ENCODE assay signal across 8 cellular contexts in the genomic region with DNA sequence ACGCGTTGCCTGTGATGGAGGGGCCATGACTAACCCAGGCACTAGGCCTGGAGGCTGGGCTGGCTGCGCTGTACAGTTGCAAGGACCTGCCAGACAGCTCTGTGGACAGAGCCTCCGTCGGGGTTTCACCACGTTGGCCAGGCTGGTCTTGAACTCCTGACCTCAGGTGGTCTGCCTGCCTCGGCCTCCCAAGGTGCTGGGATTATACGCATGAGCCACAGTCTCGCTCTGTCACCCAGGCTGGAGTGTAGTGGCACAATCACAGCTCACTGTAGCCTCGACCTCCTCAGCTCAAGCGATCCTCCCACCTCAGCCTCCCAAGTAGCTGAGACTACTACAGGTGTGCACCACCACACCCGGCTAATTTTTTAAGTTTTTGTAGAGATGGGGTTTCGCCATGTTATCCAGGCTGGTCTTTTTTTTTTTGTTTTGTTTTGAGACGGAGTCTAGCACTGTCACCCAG. TPM values are rescaled to one million over a fixed set of nuclear protein-coding genes. Genes with fewer than 3 reads are reported as not detected.
DNase-seq lines count a peak whose midpoint lies in the region; ATAC-seq, FAIRE-seq and TF ChIP-seq lines count a peak whose summit lies in the region.
"Not testable (repeated sequence)": the region's sequence is repeated elsewhere in the genome, so short reads cannot be mapped to it uniquely, and the experiment has no call there.

No MANE protein-coding gene starts in this region.

- H2BK15ac ChIP-seq in IMR-90 (ENCODE audit: low read depth, low read length) = not testable (repeated sequence)
- peak overlapping the region; percentile 96 for H2BK15ac ChIP-seq in neuronal stem cell (ENCODE audit: low read length)

- not testable (repeated sequence) for H4K20me1 ChIP-seq in BLaER1 treated with 17β-estradiol and CSF1 and Interleukin-3, amounts not matched to agents 10 nM and 100 nM; IMR-90 (ENCODE audit: insufficient read depth, low read length); K562 (replicated peaks; ENCODE audit: control insufficient read depth, insufficient read depth, low read length); HepG2 (ENCODE audit: insufficient read depth, low read length)

- TF ChIP-seq POLR2A in A549 (IDR thresholded peaks at IDR 0.05; ENCODE audit: low read length); IMR-90 (IDR thresholded peaks at IDR 0.05; ENCODE audit: low read depth, low read length); K562 (conservative IDR thresholded peaks at IDR 0.05); HepG2 (IDR thresholded peaks at IDR 0.05; ENCODE audit: insufficient read depth in 1 of 2, low read depth in 2 of 2, low read length in 2 of 2): not testable (repeated sequence)

- not testable (repeated sequence) for TF ChIP-seq RAD21 in A549 (conservative IDR thresholded peaks at IDR 0.05 in 1 of 2, IDR thresholded peaks at IDR 0.05 in 1 of 2); IMR-90 (IDR thresholded peaks at IDR 0.05; ENCODE audit: low read length); K562 (CRISPR knock-in tag; conservative IDR thresholded peaks at IDR 0.05 in 1 of 2, IDR thresholded peaks at IDR 0.05 in 1 of 2); HepG2 (CRISPR knock-in tag; IDR thresholded peaks at IDR 0.05)

- not testable (repeated sequence) for FAIRE-seq in A549 (lab: Jason Lieb, UNC); K562 (lab: Jason Lieb, UNC); HepG2 (lab: Jason Lieb, UNC)

- not testable (repeated sequence) for H3K23ac ChIP-seq in IMR-90 (ENCODE audit: low read depth, low read length); neuronal stem cell (ENCODE audit: low read depth, low read length, poor library complexity)

- H2BK120ac ChIP-seq in IMR-90 (ENCODE audit: low read depth, low read length) = not testable (repeated sequence)
- H2BK120ac ChIP-seq in neuronal stem cell (ENCODE audit: low read depth, low read length) = peak overlapping the region; percentile 35

- not testable (repeated sequence) for H3K4ac ChIP-seq in IMR-90 (ENCODE audit: low read depth, low read length); neuronal stem cell (ENCODE audit: low read length)

- not testable (repeated sequence) for H3K9me3 ChIP-seq in A549; BLaER1 treated with 17β-estradiol and CSF1 and Interleukin-3, amounts not matched to agents 10 nM and 100 nM (replicated peaks in 1 of 11); IMR-90 (ENCODE audit: control insufficient read depth, insufficient read depth, low read length); SJCRH30 (replicated peaks); K562 (replicated peaks; ENCODE audit: control insufficient read depth, insufficient read depth, low read depth, low read length); HepG2 (ENCODE audit: low read length); neuronal stem cell (replicated peaks in 1 of 2; ENCODE audit: control insufficient read depth in 2 of 2, insufficient read depth in 1 of 2, low read depth in 1 of 2, low read length in 2 of 2)

- ATAC-seq in A549; IMR-90 (ENCODE audit: low read depth); K562; HepG2: not testable (repeated sequence)

- H2BK5ac ChIP-seq in IMR-90 (ENCODE audit: low read depth, low read length, poor library complexity, severe bottlenecking); neuronal stem cell (ENCODE audit: low read length): not testable (repeated sequence)

- H3K79me1 ChIP-seq in IMR-90 (ENCODE audit: low read depth in 1 of 2, low read length in 2 of 2); neuronal stem cell (ENCODE audit: low read depth, low read length): not testable (repeated sequence)

- H3K9me1 ChIP-seq in IMR-90 (ENCODE audit: insufficient read depth, low read length); K562 (ENCODE audit: control insufficient read depth, insufficient read depth, low read length): not testable (repeated sequence)

- not testable (repeated sequence) for H2BK20ac ChIP-seq in IMR-90 (ENCODE audit: low read depth, low read length)

- H2BK12ac ChIP-seq in neuronal stem cell (ENCODE audit: low read length) = peak overlapping the region; percentile 63

- in situ Hi-C loops in IMR-90 (cut with MboI; ENCODE audit: low sequenced_read_pairs); K562 (cut with MboI): not testable (repeated sequence)
- in situ Hi-C loops in HepG2 (cut with HindIII; ENCODE audit: extremely low pct_ligation_motif_present, low pct_unique_long_range_greater_than_20kb) = loop anchor here (5.0 kb wide), 1 partner anchor 51 kb away; the partner anchor contains the start of gene RCOR1

- H2AK5ac ChIP-seq in IMR-90 (ENCODE audit: low read depth, low read length) = not testable (repeated sequence)
- H2AK5ac ChIP-seq in neuronal stem cell (ENCODE audit: low read depth, low read length) = peak overlapping the region; percentile 28

- CTCF ChIA-PET in A549 (lab: Yijun Ruan, JAX) = interaction anchor here (0.6 to 2.2 kb wide), 7 partner anchors 9 to 581 kb away, joined by 3 to 8 read pairs (median 4); no protein-coding TSS in a partner anchor
- CTCF ChIA-PET in IMR-90 (lab: Yijun Ruan, JAX); K562 (lab: Yijun Ruan, JAX; ENCODE audit: low intra/inter-chr PET ratio); HepG2 (lab: Yijun Ruan, JAX; ENCODE audit: low intra/inter-chr PET ratio, low total read pairs): not testable (repeated sequence)

- not testable (repeated sequence) for H4K5ac ChIP-seq in IMR-90 (ENCODE audit: low read depth, low read length)

- not testable (repeated sequence) for H3K79me2 ChIP-seq in K562 (ENCODE audit: control insufficient read depth, insufficient read depth, low read length); HepG2 (ENCODE audit: insufficient read depth, low read length)

- H3K27ac ChIP-seq in A549; IMR-90 (ENCODE audit: insufficient read depth, low read length); SJCRH30; K562 (ENCODE audit: extremely low read depth, low read depth, low read length); neuronal stem cell (replicated peaks; ENCODE audit: low read length): not testable (repeated sequence)
- H3K27ac ChIP-seq in BLaER1 treated with 17β-estradiol and CSF1 and Interleukin-3, amounts not matched to agents 10 nM and 100 nM = peak overlapping the region in 9 of 11 experiments; percentile 69 to 95 (median 92); a peak in 16 of 22 replicates
- peak overlapping the region; percentile 93 for H3K27ac ChIP-seq in HepG2 (ENCODE audit: extremely low read length, insufficient read depth, low read length)

- H3K27me3 ChIP-seq in BLaER1 treated with 17β-estradiol and CSF1 and Interleukin-3, amounts not matched to agents 10 nM and 100 nM = peaks cover 17 to 32% (median 20%) of the 10 kb centered on the region in 11 experiments
- H3K27me3 ChIP-seq in IMR-90 (ENCODE audit: control insufficient read depth, insufficient read depth, low read length) (peaks cover 16% of the 10 kb centered on the region), neuronal stem cell (ENCODE audit: control insufficient read depth in 3 of 3, insufficient read depth in 3 of 3, low read depth in 1 of 3, low read length in 3 of 3) (peaks cover 8 to 32% (median 22%) of the 10 kb centered on the region in 3 experiments)
- H3K27me3 ChIP-seq in SJCRH30; K562 (ENCODE audit: control insufficient read depth in 2 of 2, insufficient read depth in 2 of 2, low read length in 2 of 2); HepG2 (ENCODE audit: control insufficient read depth in 1 of 2, insufficient read depth in 2 of 2, low read length in 2 of 2): not testable (repeated sequence)

- not testable (repeated sequence) for H4K8ac ChIP-seq in IMR-90 (ENCODE audit: low read depth in 2 of 2, low read length in 2 of 2)
- peak overlapping the region; percentile 43 for H4K8ac ChIP-seq in neuronal stem cell (ENCODE audit: low read depth, low read length)

- peak overlapping the region in 7 of 11 experiments; percentile 79 to 88 (median 85); a peak in 13 of 22 replicates for H3K9ac ChIP-seq in BLaER1 treated with 17β-estradiol and CSF1 and Interleukin-3, amounts not matched to agents 10 nM and 100 nM
- H3K9ac ChIP-seq in IMR-90 (ENCODE audit: low read depth, low read length); neuronal stem cell (ENCODE audit: low read depth, low read length, poor library complexity): not testable (repeated sequence)
- H3K9ac ChIP-seq in K562 (ENCODE audit: insufficient read depth in 1 of 2, low read depth in 2 of 2, low read length in 2 of 2) (peak overlapping the region in 1 of 2 experiments; percentile 4; a peak in 2 of 4 replicates), HepG2 (ENCODE audit: insufficient read depth, low read depth, low read length) (peak overlapping the region; percentile 91)

- TF ChIP-seq EP300 in A549 (IDR thresholded peaks at IDR 0.05); K562 (IDR thresholded peaks at IDR 0.05; ENCODE audit: low read length); HepG2 (IDR thresholded peaks at IDR 0.05; ENCODE audit: low read depth in 2 of 2, low read length in 2 of 2); HepG2 (CRISPR knock-in tag; IDR thresholded peaks at IDR 0.05; ENCODE audit: borderline replicate concordance): not testable (repeated sequence)

- H2AFZ ChIP-seq in IMR-90 (replicated peaks; ENCODE audit: low read length, poor library complexity) = peak overlapping the region; percentile 57
- 0 out of 2 replicates have a peak overlapping the region, but pooled peaks have one; percentile 78 for H2AFZ ChIP-seq in K562 (ENCODE audit: low read depth, low read length)
- H2AFZ ChIP-seq in HepG2 (ENCODE audit: low read length) = not testable (repeated sequence)
- peak overlapping the region; percentile 79 for H2AFZ ChIP-seq in neuronal stem cell (ENCODE audit: low read length)

- WGBS in A549 (ENCODE audit: missing lambda C conversion rate) = 92% methylated on average over 14 of the region's 14 CpGs
- 86% methylated on average over 6 of the region's 14 CpGs; no CpG with 5 or more reads in 1 of the 2 experiments for whole genome bisulfite sequencing in IMR-90 (ENCODE audit: extremely low coverage in 2 of 2, insufficient read length in 1 of 2), 2 experiments
- WGBS in K562 (ENCODE audit: insufficient coverage, low coverage, missing lambda C conversion rate) = 86% methylated on average over 7 of the region's 14 CpGs
- WGBS in HepG2 (ENCODE audit: low lambda C conversion rate) = 84% methylated on average over 6 of the region's 14 CpGs
- WGBS in neuronal stem cell (ENCODE audit: extremely low coverage in 2 of 2, insufficient read length in 2 of 2, insufficient replicate concordance in 1 of 2), 2 donors = no CpG with 5 or more reads among the region's 14 CpGs

- H3K36me3 ChIP-seq in BLaER1 treated with 17β-estradiol and CSF1 and Interleukin-3, amounts not matched to agents 10 nM and 100 nM; IMR-90 (ENCODE audit: control insufficient read depth, insufficient read depth, low read length); SJCRH30; K562 (ENCODE audit: control insufficient read depth, insufficient read depth, low read length); HepG2 (replicated peaks in 1 of 2; ENCODE audit: control insufficient read depth in 1 of 2, insufficient read depth in 2 of 2, low read length in 2 of 2); neuronal stem cell (replicated peaks in 1 of 2; ENCODE audit: control insufficient read depth in 2 of 2, insufficient read depth in 2 of 2, low read length in 2 of 2): not testable (repeated sequence)

- H3K4me2 ChIP-seq in A549; IMR-90 (ENCODE audit: low read depth, low read length); K562 (ENCODE audit: insufficient read depth, low read length); neuronal stem cell (ENCODE audit: insufficient read depth, low read length, poor library complexity, severe bottlenecking): not testable (repeated sequence)
- peak overlapping the region in 9 of 11 experiments; percentile 82 to 98 (median 93); a peak in 19 of 22 replicates for H3K4me2 ChIP-seq in BLaER1 treated with 17β-estradiol and CSF1 and Interleukin-3, amounts not matched to agents 10 nM and 100 nM
- H3K4me2 ChIP-seq in HepG2 (ENCODE audit: low read depth, low read length) = peak overlapping the region; percentile 98

- TF ChIP-seq CTCF in A549 (IDR thresholded peaks at IDR 0.05); IMR-90 (conservative IDR thresholded peaks at IDR 0.05; ENCODE audit: low read depth, low read length); K562 (IDR thresholded peaks at IDR 0.05 in 2 of 3, conservative IDR thresholded peaks at IDR 0.05 in 1 of 3; ENCODE audit: insufficient read depth in 2 of 3, low read depth in 1 of 3, low read length in 3 of 3); epithelial cell of esophagus (IDR thresholded peaks at IDR 0.05; ENCODE audit: insufficient read depth, low read depth, low read length, missing control alignments); HepG2 (CRISPR knock-in tag; IDR thresholded peaks at IDR 0.05): not testable (repeated sequence)

- POLR2A ChIA-PET in A549 (lab: Yijun Ruan, JAX); IMR-90 (lab: Charles Lee; ENCODE audit: unreplicated experiment): not testable (repeated sequence)
- POLR2A ChIA-PET in K562 (lab: Yijun Ruan, JAX) = interaction anchor here (1.1 kb wide), 1 partner anchor 17 kb away, joined by 3 read pairs; no protein-coding TSS in a partner anchor
- POLR2A ChIA-PET in HepG2 (lab: Yijun Ruan, JAX) = interaction anchor here (0.5 to 6.9 kb wide), 13 partner anchors 13 to 220 kb away, joined by 4 to 102 read pairs (median 11); partner anchors contain the start of genes ANKRD9, RCOR1 and ZNF839

- H3K4me1 ChIP-seq in A549 = peaks cover 34% of the 10 kb centered on the region; the same call in 2 of the 3 replicates
- peaks cover 56 to 100% (median 95%) of the 10 kb centered on the region in 10 experiments for H3K4me1 ChIP-seq in BLaER1 treated with 17β-estradiol and CSF1 and Interleukin-3, amounts not matched to agents 10 nM and 100 nM
- H3K4me1 ChIP-seq in IMR-90 (ENCODE audit: control insufficient read depth, insufficient read depth, low read length) = peaks cover 11% of the 10 kb centered on the region; the same call in 1 of the 2 replicates
- peaks cover 25% of the 10 kb centered on the region for H3K4me1 ChIP-seq in SJCRH30
- H3K4me1 ChIP-seq in K562 (replicated peaks in 1 of 2; ENCODE audit: control insufficient read depth in 2 of 2, insufficient read depth in 2 of 2, low read length in 2 of 2) = peaks cover 22 to 72% of the 10 kb centered on the region in 2 experiments
- peaks cover 71% of the 10 kb centered on the region for H3K4me1 ChIP-seq in HepG2 (ENCODE audit: insufficient read depth, low read length)
- peaks cover 6 to 14% of the 10 kb centered on the region in 2 donors for H3K4me1 ChIP-seq in neuronal stem cell (ENCODE audit: control insufficient read depth in 2 of 2, insufficient read depth in 1 of 2, low read depth in 1 of 2, low read length in 2 of 2)

- not testable (repeated sequence) for H3K56ac ChIP-seq in IMR-90 (ENCODE audit: extremely low read depth, insufficient read depth, low read length)

- H4K91ac ChIP-seq in IMR-90 (ENCODE audit: insufficient read depth, low read depth, low read length); neuronal stem cell (ENCODE audit: low read depth, low read length, poor library complexity): not testable (repeated sequence)

- not testable (repeated sequence) for BruUV-seq in IMR-90 (replicated peaks; lab: Mats Ljungman, UMichigan); K562 (replicated peaks; lab: Mats Ljungman, UMichigan); HepG2 (replicated peaks; lab: Mats Ljungman, UMichigan)

- dilution Hi-C loops in IMR-90 (cut with HindIII; ENCODE audit: low sequenced_read_pairs, unreplicated experiment) = not testable (repeated sequence)

- H3K18ac ChIP-seq in IMR-90 (ENCODE audit: low read depth, low read length) = not testable (repeated sequence)
- peak overlapping the region; percentile 74 for H3K18ac ChIP-seq in neuronal stem cell (ENCODE audit: low read length)

- H3K4me3 ChIP-seq in A549; BLaER1 treated with 17β-estradiol and CSF1 and Interleukin-3, amounts not matched to agents 10 nM and 100 nM; IMR-90 (ENCODE audit: insufficient read depth, low read depth, low read length); K562; epithelial cell of esophagus (ENCODE audit: low read length); neuronal stem cell (ENCODE audit: low read length in 2 of 2): not testable (repeated sequence)
- H3K4me3 ChIP-seq in SJCRH30 (peak overlapping the region; percentile 43; the same call in 1 of the 2 replicates), HepG2 (replicated peaks in 1 of 3; ENCODE audit: insufficient read depth in 1 of 3, low read depth in 2 of 3, low read length in 3 of 3) (peak overlapping the region in 1 of 3 experiments; percentile 80; a peak in 1 of 6 replicates)

- not testable (repeated sequence) for DNase-seq in A549 (ENCODE audit: low read depth in 1 of 2, low spot score in 1 of 2); IMR-90; SJCRH30; K562 (ENCODE audit: extremely low read depth in 1 of 4, low spot score in 3 of 4); HepG2 (ENCODE audit: low spot score); neuronal stem cell (ENCODE audit: low spot score)
- peak; percentile 88 for DNase-seq in epithelial cell of esophagus (ENCODE audit: low read depth)

- not testable (repeated sequence) for H2AK9ac ChIP-seq in IMR-90 (replicated peaks; ENCODE audit: low read depth, low read length, poor library complexity)

- intact Hi-C loops in IMR-90 (cut with micrococcal nuclease); K562 (cut with micrococcal nuclease); HepG2 (cut with micrococcal nuclease; ENCODE audit: unreplicated experiment): not testable (repeated sequence)

- not testable (repeated sequence) for H3K14ac ChIP-seq in IMR-90 (replicated peaks; ENCODE audit: low read depth, low read length); neuronal stem cell (ENCODE audit: low read length)

RNA-seq across cellular contexts. Expression of gene ANKRD9, which starts 31.5 kb away (rescaled TPM):
- polyA plus RNA-seq in A549 (2011; rRNA removed) (6.3 and 7.5 TPM in 2 replicates), A549 (2017; fragmentation: RNase III; extraction: RNeasy Plus Mini Kit Qiagen cat#74134 plus additional on column Dnase treatment) (8.7 to 12.4 TPM (median 11.8 TPM) in 3 replicates), IMR-90 (2012; rRNA removed) (15.7 and 25.8 TPM in 2 replicates), K562 (2011; rRNA removed) (15.4 and 20.4 TPM in 2 replicates), K562 (2014; fragmentation: Illumina TruSeq; extraction: Trizol) (4.0 and 4.3 TPM in 2 replicates), K562 (2014; fragmentation: Nextera tagmentation; extraction: Ambion mirVana) (under 1 TPM; 0.04 to 0.06 TPM), K562 (2014; rRNA removed) (27.5 and 29.9 TPM in 2 replicates), HepG2 (2011; rRNA removed) (15.0 and 23.2 TPM in 2 replicates)
- polyA plus RNA-seq in A549 (2012; cell fraction: cytosol; rRNA removed) = 25.6 and 37.7 TPM in 2 replicates
- polyA plus RNA-seq in A549 (2012; cell fraction: nucleus; rRNA removed) = 56.7 and 92.9 TPM in 2 replicates
- 5.0 and 6.9 TPM in 2 replicates for polyA minus RNA-seq in A549 (2011; rRNA and poly(A)+ RNA removed)
- total RNA-seq in IMR-90 (2012; rRNA removed) (3.9 and 5.3 TPM in 2 replicates), K562 (2014; rRNA removed) (29.4 and 29.5 TPM in 2 replicates), K562 (2014; rRNA removed; fragmentation: Illumina TruSeq; extraction: Trizol) (3.3 and 3.7 TPM in 2 replicates), K562 (2015; rRNA removed; fragmentation: Illumina TruSeq; extraction: Trizol) (5.0 and 5.3 TPM in 2 replicates), K562 (2021) (32.9 and 34.8 TPM in 2 replicates), HepG2 (2016; rRNA removed; fragmentation: Illumina TruSeq; extraction: Trizol) (5.7 and 10.0 TPM in 2 replicates)
- 10.3 and 41.0 TPM in 2 replicates for polyA plus RNA-seq in IMR-90 (2012; cell fraction: cytosol; rRNA removed)
- 48.7 and 143 TPM in 2 replicates for polyA plus RNA-seq in IMR-90 (2012; cell fraction: nucleus; rRNA removed; ENCODE audit: low replicate concordance)
- total RNA-seq in SJCRH30 (2014; rRNA removed; shearing (Covaris generic)) = 19.9 and 20.5 TPM in 2 replicates
- total RNA-seq in K562 (2011; cell fraction: chromatin; rRNA removed; ENCODE audit: low replicate concordance) = 19.3 and 49.4 TPM in 2 replicates
- 48.4 and 58.8 TPM in 2 replicates for total RNA-seq in K562 (2011; cell fraction: nucleolus; rRNA removed)
- 30.0 and 36.6 TPM in 2 replicates for total RNA-seq in K562 (2011; cell fraction: nucleoplasm; rRNA removed)
- polyA plus RNA-seq in K562 (2011; cell fraction: cytosol; rRNA removed) = 26.0 and 97.0 TPM in 2 replicates
- polyA plus RNA-seq in K562 (2011; cell fraction: nucleus; rRNA removed) = 106 and 194 TPM in 2 replicates
- 12.9 and 30.7 TPM in 2 replicates for polyA plus RNA-seq in K562 (2012)
- polyA minus RNA-seq in K562 (2011; rRNA and poly(A)+ RNA removed) = 3.5 and 3.7 TPM in 2 replicates
- polyA minus RNA-seq in K562 (2011; cell fraction: cytosol; rRNA and poly(A)+ RNA removed) = 7.4 and 12.8 TPM in 2 replicates
- 18.6 and 23.2 TPM in 2 replicates for polyA minus RNA-seq in K562 (2011; cell fraction: nucleus; rRNA and poly(A)+ RNA removed)
- 14.3 and 16.0 TPM in 2 replicates for total RNA-seq in HepG2 (2016; cell fraction: cytosol; rRNA removed; fragmentation: Illumina TruSeq; extraction: Trizol; ENCODE audit: low read depth)
- total RNA-seq in HepG2 (2016; cell fraction: insoluble cytoplasmic fraction; rRNA removed; fragmentation: Illumina TruSeq; extraction: Trizol) = 5.0 and 10.4 TPM in 2 replicates
- total RNA-seq in HepG2 (2016; cell fraction: membrane; rRNA removed; fragmentation: Illumina TruSeq; extraction: Trizol) = 17.4 and 22.1 TPM in 2 replicates
- total RNA-seq in HepG2 (2016; cell fraction: nucleus; rRNA removed; fragmentation: Illumina TruSeq; extraction: Trizol) = 10.0 and 10.9 TPM in 2 replicates
- polyA plus RNA-seq in HepG2 (2011; cell fraction: cytosol; rRNA removed) = 15.5 and 27.2 TPM in 2 replicates
- polyA plus RNA-seq in HepG2 (2011; cell fraction: nucleus; rRNA removed) = 167 and 168 TPM in 2 replicates
- 10.5 and 17.4 TPM in 2 replicates for polyA plus RNA-seq in HepG2 (2012)
- polyA plus RNA-seq in HepG2 (2016; cell fraction: cytosol; fragmentation: Illumina TruSeq; extraction: Trizol; ENCODE audit: low read depth) = 15.9 and 17.0 TPM in 2 replicates
- 5.9 and 6.8 TPM in 2 replicates for polyA plus RNA-seq in HepG2 (2016; cell fraction: insoluble cytoplasmic fraction; fragmentation: Illumina TruSeq; extraction: Trizol; ENCODE audit: low read depth)
- polyA plus RNA-seq in HepG2 (2016; cell fraction: membrane; fragmentation: Illumina TruSeq; extraction: Trizol; ENCODE audit: low read depth) = 15.7 and 16.1 TPM in 2 replicates
- 29.1 and 29.7 TPM in 2 replicates for polyA plus RNA-seq in HepG2 (2016; cell fraction: nucleus; fragmentation: Illumina TruSeq; extraction: Trizol; ENCODE audit: insufficient read depth, low read depth)
- 16.4 and 20.4 TPM in 2 replicates for polyA minus RNA-seq in HepG2 (2011; rRNA and poly(A)+ RNA removed; ENCODE audit: low replicate concordance)
- 9.8 and 9.9 TPM in 2 replicates for polyA minus RNA-seq in HepG2 (2011; cell fraction: cytosol; rRNA and poly(A)+ RNA removed)
- 11.9 and 12.4 TPM in 2 replicates for polyA minus RNA-seq in HepG2 (2011; cell fraction: nucleus; rRNA and poly(A)+ RNA removed)
- 21.5 TPM for polyA plus RNA-seq in neuronal stem cell (2013, experiment 1 of 2)
- polyA plus RNA-seq in neuronal stem cell (2013, experiment 2 of 2) = 21.0 TPM

RNA-seq across cellular contexts. Expression of gene RCOR1, which starts 51.4 kb away (rescaled TPM):
- polyA plus RNA-seq in A549 (2011; rRNA removed) (24.7 and 25.5 TPM in 2 replicates), A549 (2017; fragmentation: RNase III; extraction: RNeasy Plus Mini Kit Qiagen cat#74134 plus additional on column Dnase treatment) (16.4 to 17.7 TPM (median 17.1 TPM) in 3 replicates), IMR-90 (2012; rRNA removed) (8.8 and 11.2 TPM in 2 replicates), K562 (2011; rRNA removed) (28.7 and 29.3 TPM in 2 replicates), K562 (2014; fragmentation: Illumina TruSeq; extraction: Trizol) (35.3 and 35.6 TPM in 2 replicates), K562 (2014; fragmentation: Nextera tagmentation; extraction: Ambion mirVana) (10 to 100 TPM in 1 of 2 experiments, 1 to 10 TPM in 1; 8.5 to 10.9 TPM), K562 (2014; rRNA removed) (16.9 and 19.1 TPM in 2 replicates), HepG2 (2011; rRNA removed) (10.2 and 10.5 TPM in 2 replicates)
- 8.3 and 10.0 TPM in 2 replicates for polyA plus RNA-seq in A549 (2012; cell fraction: cytosol; rRNA removed)
- polyA plus RNA-seq in A549 (2012; cell fraction: nucleus; rRNA removed) = 8.0 and 10.3 TPM in 2 replicates
- polyA minus RNA-seq in A549 (2011; rRNA and poly(A)+ RNA removed) = 22.7 and 24.3 TPM in 2 replicates
- total RNA-seq in IMR-90 (2012; rRNA removed) (9.0 and 11.4 TPM in 2 replicates), K562 (2014; rRNA removed) (12.8 and 14.5 TPM in 2 replicates), K562 (2014; rRNA removed; fragmentation: Illumina TruSeq; extraction: Trizol) (28.4 and 34.6 TPM in 2 replicates), K562 (2015; rRNA removed; fragmentation: Illumina TruSeq; extraction: Trizol) (20.9 and 21.6 TPM in 2 replicates), K562 (2021) (39.9 and 47.9 TPM in 2 replicates), HepG2 (2016; rRNA removed; fragmentation: Illumina TruSeq; extraction: Trizol) (11.1 and 14.8 TPM in 2 replicates)
- polyA plus RNA-seq in IMR-90 (2012; cell fraction: cytosol; rRNA removed) = 4.6 and 5.3 TPM in 2 replicates
- 5.2 and 18.9 TPM in 2 replicates for polyA plus RNA-seq in IMR-90 (2012; cell fraction: nucleus; rRNA removed; ENCODE audit: low replicate concordance)
- total RNA-seq in SJCRH30 (2014; rRNA removed; shearing (Covaris generic)) = 16.7 and 18.2 TPM in 2 replicates
- total RNA-seq in K562 (2011; cell fraction: chromatin; rRNA removed; ENCODE audit: low replicate concordance) = 52.9 and 97.1 TPM in 2 replicates
- 37.2 and 37.4 TPM in 2 replicates for total RNA-seq in K562 (2011; cell fraction: nucleolus; rRNA removed)
- 55.9 and 83.7 TPM in 2 replicates for total RNA-seq in K562 (2011; cell fraction: nucleoplasm; rRNA removed)
- polyA plus RNA-seq in K562 (2011; cell fraction: cytosol; rRNA removed) = 14.3 and 23.5 TPM in 2 replicates
- 28.5 and 38.9 TPM in 2 replicates for polyA plus RNA-seq in K562 (2011; cell fraction: nucleus; rRNA removed)
- 21.9 and 22.8 TPM in 2 replicates for polyA plus RNA-seq in K562 (2012)
- 34.1 and 35.8 TPM in 2 replicates for polyA minus RNA-seq in K562 (2011; rRNA and poly(A)+ RNA removed)
- 22.5 and 26.1 TPM in 2 replicates for polyA minus RNA-seq in K562 (2011; cell fraction: cytosol; rRNA and poly(A)+ RNA removed)
- polyA minus RNA-seq in K562 (2011; cell fraction: nucleus; rRNA and poly(A)+ RNA removed) = 12.4 and 24.8 TPM in 2 replicates
- total RNA-seq in HepG2 (2016; cell fraction: cytosol; rRNA removed; fragmentation: Illumina TruSeq; extraction: Trizol; ENCODE audit: low read depth) = 5.2 and 6.2 TPM in 2 replicates
- total RNA-seq in HepG2 (2016; cell fraction: insoluble cytoplasmic fraction; rRNA removed; fragmentation: Illumina TruSeq; extraction: Trizol) = 10.9 and 13.8 TPM in 2 replicates
- total RNA-seq in HepG2 (2016; cell fraction: membrane; rRNA removed; fragmentation: Illumina TruSeq; extraction: Trizol) = 6.6 and 7.2 TPM in 2 replicates
- 15.7 and 18.1 TPM in 2 replicates for total RNA-seq in HepG2 (2016; cell fraction: nucleus; rRNA removed; fragmentation: Illumina TruSeq; extraction: Trizol)
- polyA plus RNA-seq in HepG2 (2011; cell fraction: cytosol; rRNA removed) = 5.8 and 9.2 TPM in 2 replicates
- 7.8 and 8.1 TPM in 2 replicates for polyA plus RNA-seq in HepG2 (2011; cell fraction: nucleus; rRNA removed)
- polyA plus RNA-seq in HepG2 (2012) = 12.0 and 12.1 TPM in 2 replicates
- polyA plus RNA-seq in HepG2 (2016; cell fraction: cytosol; fragmentation: Illumina TruSeq; extraction: Trizol; ENCODE audit: low read depth) = 0.57 and 0.69 TPM in 2 replicates
- 14.2 and 16.0 TPM in 2 replicates for polyA plus RNA-seq in HepG2 (2016; cell fraction: insoluble cytoplasmic fraction; fragmentation: Illumina TruSeq; extraction: Trizol; ENCODE audit: low read depth)
- polyA plus RNA-seq in HepG2 (2016; cell fraction: membrane; fragmentation: Illumina TruSeq; extraction: Trizol; ENCODE audit: low read depth) = 1.9 and 2.5 TPM in 2 replicates
- polyA plus RNA-seq in HepG2 (2016; cell fraction: nucleus; fragmentation: Illumina TruSeq; extraction: Trizol; ENCODE audit: insufficient read depth, low read depth) = 19.9 and 20.7 TPM in 2 replicates
- 15.4 and 22.7 TPM in 2 replicates for polyA minus RNA-seq in HepG2 (2011; rRNA and poly(A)+ RNA removed; ENCODE audit: low replicate concordance)
- 11.9 and 12.5 TPM in 2 replicates for polyA minus RNA-seq in HepG2 (2011; cell fraction: cytosol; rRNA and poly(A)+ RNA removed)
- polyA minus RNA-seq in HepG2 (2011; cell fraction: nucleus; rRNA and poly(A)+ RNA removed) = 25.1 TPM in 2 replicates
- polyA plus RNA-seq in neuronal stem cell (2013, experiment 1 of 2) = 17.2 TPM
- polyA plus RNA-seq in neuronal stem cell (2013, experiment 2 of 2) = 18.0 TPM
